In genomic region chr3:186978712-186979111, GRCh38 we compare ENCODE assay signal across 32 cellular contexts. TPM values are rescaled to one million over a fixed set of nuclear protein-coding genes. Genes with fewer than 3 reads are reported as not detected.
A peak's percentile ranks its signal among the peaks of the same experiment; 100 is the strongest.
DNase-seq lines count a peak whose midpoint lies in the region; ATAC-seq and TF ChIP-seq lines count a peak whose summit lies in the region.
"Had no signal": no experiment of that assay in that cellular context is flagged by ENCODE, and none has a peak within 500 bp of the region (broad histone marks: within the 10 kb centered on the region; RNA-seq: fewer than 3 reads in every experiment).

No MANE protein-coding gene starts in this region.

- H3K27ac ChIP-seq in right atrium auricular region (peak overlapping the region; percentile 82), thyroid gland (peak overlapping the region in 2 of 3 donors; percentile 95 to 97), gastrocnemius medialis (peak overlapping the region in 2 of 4 donors; percentile 91 to 97)
- no peak overlapping the region for H3K27ac ChIP-seq in effector memory CD4-positive, alpha-beta T cell (ENCODE audit: insufficient read depth, low read length, poor library complexity, severe bottlenecking)
- H3K27ac ChIP-seq: left lung, SJSA1, testis had no signal

- TF ChIP-seq POLR2A in thyroid gland (IDR thresholded peaks at IDR 0.05) (no peak), gastrocnemius medialis (IDR thresholded peaks at IDR 0.05) (no peak)

- H3K9me3 Mint-ChIP-seq in memory B cell = no peaks in the 10 kb centered on the region
- H3K9me3 Mint-ChIP-seq: endodermal cell; immature natural killer cell; naive thymus-derived CD4-positive, alpha-beta T cell; T-helper 1 cell treated with Interleukin-12 subunit alpha and Interleukin-12 subunit beta and Interleukin-4 antibody, amounts not matched to agents 30 μg/mL and 1 μg/mL, for 36 hours had no signal

- H3K4me3 Mint-ChIP-seq in memory B cell = no peak overlapping the region
- H3K4me3 Mint-ChIP-seq: CD4-positive, CD25-positive, alpha-beta regulatory T cell; endodermal cell; immature natural killer cell; naive thymus-derived CD4-positive, alpha-beta T cell; T-helper 1 cell treated with Interleukin-12 subunit alpha and Interleukin-12 subunit beta and Interleukin-4 antibody, amounts not matched to agents 30 μg/mL and 1 μg/mL, for 36 hours had no signal

- intact Hi-C loops in Right ventricle myocardium superior (cut with DNase I) = loop anchor here (5.0 kb wide), 1 partner anchor 46 kb away; the partner anchor contains the start of gene ST6GAL1
- intact Hi-C loops in thyroid gland (cut with DNase I) = no loop called here
- intact Hi-C loops in gastrocnemius medialis (cut with DNase I; ENCODE audit: low total_unique reads) = loop anchor here (5.0 kb wide), 1 partner anchor 196 kb away; the partner anchor contains the start of gene EIF4A2

- H3K27me3 ChIP-seq in right atrium auricular region (no peaks in the 10 kb centered on the region), thyroid gland (no peaks in the 10 kb centered on the region), gastrocnemius medialis (no peaks in the 10 kb centered on the region)
- H3K27me3 ChIP-seq in effector memory CD4-positive, alpha-beta T cell (replicated peaks; ENCODE audit: control insufficient read depth, insufficient read depth, low read length, poor library complexity, severe bottlenecking) = no peaks in the 10 kb centered on the region
- H3K27me3 ChIP-seq: left lung, pancreas, SJSA1, testis, vagina had no signal

- WGBS in thyroid gland, 2 donors = 97% methylated on average over 2 of the region's 2 CpGs

- in situ Hi-C loops in SK-MEL-5 (cut with HindIII; ENCODE audit: low pct_unique_long_range_greater_than_20kb, low sequenced_read_pairs) (no loop called here), gastrocnemius medialis (cut with MboI; ENCODE audit: low sequenced_read_pairs in 4 of 4) (loop anchor here in 1 of 4 donors (10.0 kb wide), 1 partner anchor 64 kb away; no protein-coding TSS in a partner anchor)

- no peak for DNase-seq in right atrium auricular region (ENCODE audit: low spot score)
- DNase-seq in Right ventricle myocardium superior = no peak
- peak; percentile 27 for DNase-seq in SK-MEL-5 (ENCODE audit: low read depth, low spot score)
- no peak for DNase-seq in memory B cell (ENCODE audit: low spot score in 2 of 2)
- DNase-seq in thyroid gland = no peak
- DNase-seq in effector memory CD4-positive, alpha-beta T cell = no peak
- no peak for DNase-seq in gastrocnemius medialis
- DNase-seq: activated CD4-positive, alpha-beta T cell treated with anti-CD3 and anti-CD28 coated beads for 4 hours; activated naive CD4-positive, alpha-beta T cell treated with Interleukin-2 at 50 U/mL for 16 hours; activated T-cell treated with anti-CD3 and anti-CD28 coated beads, Interleukin-2, amount 50 U/mL, for 1 hour; CD4-positive, CD25-positive, alpha-beta regulatory T cell; cortex of kidney; endodermal cell; foreskin melanocyte; HCEC 1CT; hippocampal formation; immature natural killer cell; left lung; naive thymus-derived CD4-positive, alpha-beta T cell; NCI-H1105 treated with DMSO at 0.1 percent for 48 hours; NCI-H2029 treated with DMSO at 0.1 percent for 48 hours; NCI-H226; NCI-H69; pancreas; stimulated activated CD4-positive, alpha-beta T cell treated with anti-CD3 and anti-CD28 coated beads, Interleukin-2, amount 100 ng/mL, for 48 hours; testis had no signal

- TF ChIP-seq CTCF in right atrium auricular region (IDR thresholded peaks at IDR 0.05) (no peak), thyroid gland (IDR thresholded peaks at IDR 0.05) (no peak), gastrocnemius medialis (IDR thresholded peaks at IDR 0.05 in 4 of 5, conservative IDR thresholded peaks at IDR 0.05 in 1 of 5) (no peak)

- H3K36me3 ChIP-seq in right atrium auricular region = peaks cover 17% of the 10 kb centered on the region
- no peaks in the 10 kb centered on the region for H3K36me3 ChIP-seq in thyroid gland
- peaks cover 72% of the 10 kb centered on the region for H3K36me3 ChIP-seq in effector memory CD4-positive, alpha-beta T cell (ENCODE audit: control insufficient read depth, insufficient read depth, low read length)
- no peaks in the 10 kb centered on the region for H3K36me3 ChIP-seq in gastrocnemius medialis
- H3K36me3 ChIP-seq: pancreas, SJSA1, vagina had no signal

- H3K27ac Mint-ChIP-seq in memory B cell = peak overlapping the region; percentile 67
- H3K27ac Mint-ChIP-seq: endodermal cell; T-helper 1 cell treated with Interleukin-12 subunit alpha and Interleukin-12 subunit beta and Interleukin-4 antibody, amounts not matched to agents 30 μg/mL and 1 μg/mL, for 36 hours had no signal

- H3K4me1 Mint-ChIP-seq in memory B cell = peaks cover 40% of the 10 kb centered on the region

- ATAC-seq in Right ventricle myocardium superior (ENCODE audit: poor library complexity) = no peak
- ATAC-seq in memory B cell (ENCODE audit: low read depth) = no peak
- ATAC-seq in gastrocnemius medialis = no peak
- ATAC-seq in activated CD4-positive, CD25-positive, alpha-beta regulatory T cell treated with anti-CD3 and anti-CD28 coated beads, Interleukin-2, amount 50 U/mL, for 24 hours = no peak
- ATAC-seq: esophagus mucosa; K562; left lung; naive thymus-derived CD4-positive, alpha-beta T cell; pancreas had no signal

- H3K9me3 ChIP-seq in right atrium auricular region (no peaks in the 10 kb centered on the region), thyroid gland (no peaks in the 10 kb centered on the region), gastrocnemius medialis (no peaks in the 10 kb centered on the region)
- no peaks in the 10 kb centered on the region for H3K9me3 ChIP-seq in effector memory CD4-positive, alpha-beta T cell (ENCODE audit: control insufficient read depth, low read length)
- H3K9me3 ChIP-seq: left lung, pancreas, SJSA1, testis, vagina had no signal

- peaks cover 32% of the 10 kb centered on the region for H3K36me3 Mint-ChIP-seq in memory B cell

- H3K4me1 ChIP-seq in right atrium auricular region (peaks cover 0 to 62% of the 10 kb centered on the region in 2 donors), thyroid gland (peaks cover 21 to 43% of the 10 kb centered on the region in 2 donors), gastrocnemius medialis (peaks cover 38 to 44% of the 10 kb centered on the region in 2 donors)
- no peaks in the 10 kb centered on the region for H3K4me1 ChIP-seq in effector memory CD4-positive, alpha-beta T cell (ENCODE audit: control insufficient read depth, insufficient read depth, low read length, poor library complexity, severe bottlenecking)
- H3K4me1 ChIP-seq: left lung, SJSA1 had no signal

- H3K4me3 ChIP-seq in right atrium auricular region = no peak overlapping the region
- H3K4me3 ChIP-seq in thyroid gland (replicated peaks in 1 of 3) = no peak overlapping the region
- no peak overlapping the region for H3K4me3 ChIP-seq in effector memory CD4-positive, alpha-beta T cell (ENCODE audit: insufficient read depth, low read depth, low read length, poor library complexity, severe bottlenecking)
- no peak overlapping the region for H3K4me3 ChIP-seq in gastrocnemius medialis
- H3K4me3 ChIP-seq: K562, left lung, pancreas, SJSA1, testis, vagina had no signal

- no peaks in the 10 kb centered on the region for H3K27me3 Mint-ChIP-seq in memory B cell
- H3K27me3 Mint-ChIP-seq: CD4-positive, CD25-positive, alpha-beta regulatory T cell; naive thymus-derived CD4-positive, alpha-beta T cell had no signal

RNA-seq across cellular contexts. Expression of gene ST6GAL1, which starts 48.4 kb away (rescaled TPM):
- total RNA-seq in right atrium auricular region (10 to 100 TPM; 55.1 to 94.3 TPM), Right ventricle myocardium superior (67.4 TPM), thyroid gland (100 to 1,000 TPM in 2 of 4 donors, 10 to 100 TPM in 2; 74.8 to 189 (median 113) TPM), gastrocnemius medialis (10 to 100 TPM; 11.1 to 29.8 (median 18.6) TPM)
- total RNA-seq in SK-MEL-5 (2014; rRNA removed; shearing (Covaris generic)) = 41.0 and 43.5 TPM in 2 replicates
- polyA plus RNA-seq in SK-MEL-5 (2015; cell fraction: cytosol; rRNA removed) = 87.5 and 116 TPM in 2 replicates
- 65.1 and 94.1 TPM in 2 replicates for polyA plus RNA-seq in SK-MEL-5 (2015; cell fraction: nucleus; rRNA removed)
